Comparison of ENCODE assay signal across 15 cellular contexts in the genomic region with DNA sequence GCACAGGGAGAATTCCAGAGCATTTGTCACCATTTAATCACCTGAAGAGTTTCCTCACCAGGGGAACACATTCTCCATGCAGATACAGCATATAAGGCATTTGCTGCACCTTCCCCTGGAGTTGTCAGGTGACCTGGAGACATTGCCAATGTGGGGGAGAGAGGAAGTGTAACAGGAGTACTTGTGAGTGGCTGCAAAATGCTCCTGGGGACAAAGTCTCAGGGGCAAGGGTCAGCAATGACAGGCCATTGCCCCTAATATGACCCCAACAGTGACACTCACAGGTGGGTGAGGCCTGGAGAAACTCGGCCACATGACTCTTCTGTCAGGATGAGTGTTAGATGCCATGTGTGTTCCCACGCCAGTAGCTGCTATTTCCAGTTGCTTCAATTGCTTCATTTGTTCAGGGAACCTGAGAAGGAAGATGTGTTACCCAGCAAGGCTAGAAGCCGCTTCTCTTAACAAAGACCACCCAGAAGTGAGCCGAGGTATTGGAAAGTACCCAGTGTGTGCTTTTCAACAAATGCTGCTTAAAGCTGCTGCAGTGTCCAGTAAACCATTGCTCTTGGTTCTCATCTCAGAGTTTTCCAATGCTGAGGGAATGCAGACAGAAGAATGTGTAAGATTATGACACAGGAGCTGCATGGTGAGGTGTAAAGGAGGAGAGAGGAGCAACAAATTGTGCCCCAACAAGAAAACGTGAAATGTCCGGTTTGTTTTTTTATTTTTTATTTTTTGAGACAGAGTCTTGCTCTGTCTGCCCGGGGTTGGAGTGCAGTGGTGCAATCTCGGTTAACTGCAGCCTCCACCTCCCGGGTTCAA.
DNase-seq lines count a peak whose midpoint lies in the region; ATAC-seq and TF ChIP-seq lines count a peak whose summit lies in the region.
"Had no signal": no experiment of that assay in that cellular context is flagged by ENCODE, and none has a peak within 500 bp of the region (broad histone marks: within the 10 kb centered on the region; RNA-seq: fewer than 3 reads in every experiment).

No MANE protein-coding gene starts in this region.

- DNase-seq in Peyer's patch: peak in 2 of 3 donors; percentile 48 to 56
- DNase-seq in kidney tubule cell (ENCODE audit: low spot score): peak; percentile 79
- peak; percentile 23 to 55 for DNase-seq in psoas muscle
- no peak for DNase-seq in stimulated activated CD4-positive, alpha-beta T cell treated with anti-CD3 and anti-CD28 coated beads, Interleukin-4, amount 100 ng/mL, for 4 hours
- DNase-seq: activated CD4-positive, alpha-beta T cell treated with anti-CD3 and anti-CD28 coated beads for 1 hour; dermis blood vessel endothelial cell; DMS53; esophagus squamous epithelium; kidney glomerular epithelial cell; NCI-H748 treated with DMSO at 0.1 percent for 48 hours had no signal

- TF ChIP-seq CTCF in Peyer's patch (IDR thresholded peaks at IDR 0.05) (no peak), psoas muscle (IDR thresholded peaks at IDR 0.05) (no peak)

- H3K4me3 ChIP-seq in HUES48 (ENCODE audit: low read depth, low read length): no peak overlapping the region
- no peak overlapping the region for H3K4me3 ChIP-seq in Peyer's patch
- H3K4me3 ChIP-seq in psoas muscle: no peak overlapping the region
- H3K4me3 ChIP-seq: esophagus squamous epithelium, heart left ventricle, prostate gland had no signal

- H3K27me3 ChIP-seq in HUES48 (ENCODE audit: control insufficient read depth, insufficient read depth, low read length) (no peaks in the 10 kb centered on the region), Peyer's patch (no peaks in the 10 kb centered on the region), psoas muscle (ENCODE audit: insufficient read depth in 3 of 3, low read length in 2 of 3) (no peaks in the 10 kb centered on the region)
- H3K27me3 ChIP-seq: esophagus squamous epithelium, heart left ventricle had no signal

- intact Hi-C loops in psoas muscle (cut with DNase I): loop anchor here in 1 of 2 donors (5.0 kb wide), 1 partner anchor 124 kb away; no protein-coding TSS in a partner anchor

- H3K9me3 ChIP-seq in HUES48 (ENCODE audit: control insufficient read depth, insufficient read depth, low read length) (no peaks in the 10 kb centered on the region), Peyer's patch (no peaks in the 10 kb centered on the region), psoas muscle (no peaks in the 10 kb centered on the region)
- H3K9me3 ChIP-seq: esophagus squamous epithelium, heart left ventricle, prostate gland had no signal

- no peaks in the 10 kb centered on the region for H3K36me3 ChIP-seq in HUES48 (ENCODE audit: control insufficient read depth, insufficient read depth, low read length)
- no peaks in the 10 kb centered on the region for H3K36me3 ChIP-seq in Peyer's patch
- no peaks in the 10 kb centered on the region for H3K36me3 ChIP-seq in psoas muscle (ENCODE audit: insufficient read depth in 1 of 2, low read depth in 1 of 2)
- H3K36me3 ChIP-seq: esophagus squamous epithelium, heart left ventricle, prostate gland had no signal

- TF ChIP-seq POLR2A in Peyer's patch (IDR thresholded peaks at IDR 0.05): no peak

- ATAC-seq in psoas muscle (peak; percentile 90 to 96 (median 92)), HG02588 (IDR thresholded peaks at IDR 0.05; ENCODE audit: unreplicated experiment) (no peak), HG03457 (IDR thresholded peaks at IDR 0.05; ENCODE audit: unreplicated experiment) (no peak)

- H3K27ac ChIP-seq in HUES48 (ENCODE audit: low read depth, low read length): peak overlapping the region; percentile 51
- H3K27ac ChIP-seq in Peyer's patch: no peak overlapping the region
- H3K27ac ChIP-seq in psoas muscle: peak overlapping the region; percentile 81
- H3K27ac ChIP-seq: esophagus squamous epithelium, heart left ventricle, prostate gland had no signal

- H3K4me1 ChIP-seq in HUES48 (ENCODE audit: control insufficient read depth, insufficient read depth, low read length): peaks cover 8% of the 10 kb centered on the region; the same call in 1 of the 2 replicates
- no peaks in the 10 kb centered on the region for H3K4me1 ChIP-seq in Peyer's patch
- H3K4me1 ChIP-seq in psoas muscle: peaks cover 24% of the 10 kb centered on the region
- H3K4me1 ChIP-seq: prostate gland had no signal

- no peak overlapping the region for H3K9ac ChIP-seq in HUES48 (ENCODE audit: low read depth, low read length)

- 60 to 66% (median 61%) methylated on average over 9 of the region's 9 CpGs for WGBS in psoas muscle, 3 donors

Comparison
In these comparisons a context has a peak if more than half of its experiments do, and no peak if none do; other contexts are left out.
1. H3K27ac ChIP-seq: peak in HUES48 (single experiment) and psoas muscle (single experiment); none in Peyer's patch (0 of 4).
2. DNase-seq: peak in Peyer's patch (2 of 3), kidney tubule cell (single experiment) and psoas muscle (2 of 2); none in stimulated activated CD4-positive, alpha-beta T cell treated with anti-CD3 and anti-CD28 coated beads, Interleukin-4, amount 100 ng/mL, for 4 hours (0 of 2).
3. ATAC-seq: peak in psoas muscle (4 of 4); none in HG02588 (single experiment) and HG03457 (single experiment).